In the genomic region with DNA sequence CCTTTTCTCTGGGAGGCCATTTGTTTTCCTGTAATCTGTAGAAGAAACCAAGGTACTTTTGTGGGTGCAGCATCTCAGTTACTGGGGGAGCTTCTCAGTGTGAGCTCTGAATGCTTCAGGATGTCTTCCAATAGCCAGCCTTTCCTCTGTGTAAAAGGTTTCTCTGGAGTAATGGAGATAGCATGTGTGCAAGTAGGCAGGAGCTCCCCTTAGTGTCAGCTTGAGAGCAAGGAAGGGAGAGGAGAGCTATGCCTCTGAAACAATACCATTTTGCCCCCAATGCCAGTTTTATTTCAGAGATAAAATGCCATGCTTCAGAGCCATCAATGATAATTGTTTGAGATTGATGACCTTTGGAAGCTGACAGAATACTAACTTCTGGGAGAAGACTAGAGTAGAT, we compare ENCODE assay signal across 11 cellular contexts.
DNase-seq lines count a peak whose midpoint lies in the region; ATAC-seq and TF ChIP-seq lines count a peak whose summit lies in the region.
"Had no signal": no experiment of that assay in that cellular context is flagged by ENCODE, and none has a peak within 500 bp of the region (broad histone marks: within the 10 kb centered on the region; RNA-seq: fewer than 3 reads in every experiment).

No MANE protein-coding gene starts in this region.

- no peaks in the 10 kb centered on the region for H3K9me3 ChIP-seq in psoas muscle

- DNase-seq in DMS79 (lab: John Stamatoyannopoulos, UW) (peak; percentile 38), SK-N-DZ (ENCODE audit: low spot score) (peak; percentile 10), foreskin fibroblast (peak; percentile 63 to 78), psoas muscle (no peak), GM20000 (ENCODE audit: low spot score) (no peak)
- DNase-seq: NCI-H1105 treated with DMSO at 0.1 percent for 48 hours, occipital lobe had no signal

- intact Hi-C loops in psoas muscle (cut with DNase I), result no loop called here

- peak; percentile 68 to 87 (median 80) for ATAC-seq in psoas muscle
- ATAC-seq in GM18511 (IDR thresholded peaks at IDR 0.05; ENCODE audit: unreplicated experiment), result no peak
- ATAC-seq in HG03108 (IDR thresholded peaks at IDR 0.05; ENCODE audit: unreplicated experiment), result no peak
- no peak for ATAC-seq in GM18519 (IDR thresholded peaks at IDR 0.05; ENCODE audit: low FRiP score, unreplicated experiment)
- ATAC-seq: activated naive CD4-positive, alpha-beta T cell treated with anti-CD3 and anti-CD28 coated beads, Interleukin-2, amount 50 U/mL, for 72 hours had no signal

- peak overlapping the region; percentile 80 for H3K27ac ChIP-seq in psoas muscle

- TF ChIP-seq CTCF in foreskin fibroblast (IDR thresholded peaks at IDR 0.05; ENCODE audit: low read depth, low read length) (peak; percentile 53), psoas muscle (IDR thresholded peaks at IDR 0.05) (peak; percentile 42), GM20000 (IDR thresholded peaks at IDR 0.05; ENCODE audit: extremely low read depth, missing control alignments) (no peak)

- peaks cover 45% of the 10 kb centered on the region for H3K4me1 ChIP-seq in psoas muscle

- no peaks in the 10 kb centered on the region for H3K27me3 ChIP-seq in psoas muscle (ENCODE audit: insufficient read depth in 3 of 3, low read length in 2 of 3)

- H3K4me3 ChIP-seq in foreskin fibroblast (ENCODE audit: low read depth in 1 of 2, low read length in 2 of 2), result no peak overlapping the region
- peak overlapping the region; percentile 43 for H3K4me3 ChIP-seq in psoas muscle

- H3K36me3 ChIP-seq in psoas muscle (ENCODE audit: insufficient read depth in 1 of 2, low read depth in 1 of 2), result no peaks in the 10 kb centered on the region

Comparison
In these comparisons a context has a peak if more than half of its experiments do, and no peak if none do; other contexts are left out.
1. DNase-seq: peak in DMS79 (single experiment), SK-N-DZ (single experiment) and foreskin fibroblast (2 of 2); none in psoas muscle (0 of 2) and GM20000 (single experiment).
2. ATAC-seq: peak in psoas muscle (4 of 4); none in GM18511 (single experiment), HG03108 (single experiment) and GM18519 (single experiment).